Comparison of ENCODE assay signal across 2 cellular contexts in genomic region chr20:44887466-44887865, GRCh38.
TF ChIP-seq lines count a peak whose summit lies in the region.

No MANE protein-coding gene starts in this region.

TF ChIP-seq in SK-N-SH, 30 proteins besides CTCF, POLR2A, EP300 and RAD21 (continued from another document):
- TF ChIP-seq REST (IDR thresholded peaks at IDR 0.05; ENCODE audit: low read depth, low read length) (no peak), MXI1 (IDR thresholded peaks at IDR 0.05; ENCODE audit: low read depth, low read length) (no peak), SIN3A (IDR thresholded peaks at IDR 0.05; ENCODE audit: borderline replicate concordance, low read depth, low read length) (no peak), FOXM1 (IDR thresholded peaks at IDR 0.05; ENCODE audit: low read depth) (no peak), YY1 (IDR thresholded peaks at IDR 0.05; ENCODE audit: low read depth) (no peak), SMC3 (IDR thresholded peaks at IDR 0.05; ENCODE audit: low read depth, low read length) (no peak), TEAD4 (IDR thresholded peaks at IDR 0.05; ENCODE audit: borderline replicate concordance, insufficient read depth) (no peak), RXRA (IDR thresholded peaks at IDR 0.05; ENCODE audit: borderline replicate concordance, low read depth) (no peak), USF2 (IDR thresholded peaks at IDR 0.05; ENCODE audit: borderline replicate concordance, low read depth, low read length) (no peak), FOXJ3 (CRISPR knock-in tag; IDR thresholded peaks at IDR 0.05) (no peak), NFIC (IDR thresholded peaks at IDR 0.05; ENCODE audit: borderline replicate concordance) (no peak), TCF12 (IDR thresholded peaks at IDR 0.05) (no peak)
- TF ChIP-seq, protein P1, sequence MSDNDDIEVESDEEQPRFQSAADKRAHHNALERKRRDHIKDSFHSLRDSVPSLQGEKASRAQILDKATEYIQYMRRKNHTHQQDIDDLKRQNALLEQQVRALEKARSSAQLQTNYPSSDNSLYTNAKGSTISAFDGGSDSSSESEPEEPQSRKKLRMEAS (IDR thresholded peaks at IDR 0.05; ENCODE audit: low read depth), result no peak

TF ChIP-seq in SK-N-SH treated with all-trans-retinoic acid at 6 μM for 48 hours, 23 proteins besides CTCF, POLR2A, EP300 and RAD21 (continued from another document):
- TF ChIP-seq, protein P2, sequence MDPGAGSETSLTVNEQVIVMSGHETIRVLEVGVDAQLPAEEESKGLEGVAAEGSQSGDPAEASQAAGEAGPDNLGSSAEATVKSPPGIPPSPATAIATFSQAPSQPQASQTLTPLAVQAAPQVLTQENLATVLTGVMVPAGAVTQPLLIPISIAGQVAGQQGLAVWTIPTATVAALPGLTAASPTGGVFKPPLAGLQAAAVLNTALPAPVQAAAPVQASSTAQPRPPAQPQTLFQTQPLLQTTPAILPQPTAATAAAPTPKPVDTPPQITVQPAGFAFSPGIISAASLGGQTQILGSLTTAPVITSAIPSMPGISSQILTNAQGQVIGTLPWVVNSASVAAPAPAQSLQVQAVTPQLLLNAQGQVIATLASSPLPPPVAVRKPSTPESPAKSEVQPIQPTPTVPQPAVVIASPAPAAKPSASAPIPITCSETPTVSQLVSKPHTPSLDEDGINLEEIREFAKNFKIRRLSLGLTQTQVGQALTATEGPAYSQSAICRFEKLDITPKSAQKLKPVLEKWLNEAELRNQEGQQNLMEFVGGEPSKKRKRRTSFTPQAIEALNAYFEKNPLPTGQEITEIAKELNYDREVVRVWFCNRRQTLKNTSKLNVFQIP (CRISPR knock-in tag; IDR thresholded peaks at IDR 0.05; ENCODE audit: borderline replicate concordance, low read depth), result no peak
- TF ChIP-seq CSDC2 (CRISPR knock-in tag; IDR thresholded peaks at IDR 0.05), result no peak
- TF ChIP-seq ARNTL (CRISPR knock-in tag; IDR thresholded peaks at IDR 0.05; ENCODE audit: borderline replicate concordance, low read depth), result no peak
- TF ChIP-seq PPARA (CRISPR knock-in tag; IDR thresholded peaks at IDR 0.05; ENCODE audit: borderline replicate concordance), result no peak
- no peak for TF ChIP-seq ZFP3 (CRISPR knock-in tag; IDR thresholded peaks at IDR 0.05)
- no peak for TF ChIP-seq ZNF565 (CRISPR knock-in tag; conservative IDR thresholded peaks at IDR 0.05; ENCODE audit: low read depth)
- no peak for TF ChIP-seq CSRNP3 (CRISPR knock-in tag; IDR thresholded peaks at IDR 0.05)
